1 cellular context compared by ENCODE assay signal in genomic region chr9:33287087-33287490, GRCh38.
TF ChIP-seq lines count a peak whose summit lies in the region.

No MANE protein-coding gene starts in this region.

TF ChIP-seq in HEK293, 187 proteins besides CTCF, POLR2A, EP300 and RAD21 (continued from another document):
- TF ChIP-seq, protein P1, sequence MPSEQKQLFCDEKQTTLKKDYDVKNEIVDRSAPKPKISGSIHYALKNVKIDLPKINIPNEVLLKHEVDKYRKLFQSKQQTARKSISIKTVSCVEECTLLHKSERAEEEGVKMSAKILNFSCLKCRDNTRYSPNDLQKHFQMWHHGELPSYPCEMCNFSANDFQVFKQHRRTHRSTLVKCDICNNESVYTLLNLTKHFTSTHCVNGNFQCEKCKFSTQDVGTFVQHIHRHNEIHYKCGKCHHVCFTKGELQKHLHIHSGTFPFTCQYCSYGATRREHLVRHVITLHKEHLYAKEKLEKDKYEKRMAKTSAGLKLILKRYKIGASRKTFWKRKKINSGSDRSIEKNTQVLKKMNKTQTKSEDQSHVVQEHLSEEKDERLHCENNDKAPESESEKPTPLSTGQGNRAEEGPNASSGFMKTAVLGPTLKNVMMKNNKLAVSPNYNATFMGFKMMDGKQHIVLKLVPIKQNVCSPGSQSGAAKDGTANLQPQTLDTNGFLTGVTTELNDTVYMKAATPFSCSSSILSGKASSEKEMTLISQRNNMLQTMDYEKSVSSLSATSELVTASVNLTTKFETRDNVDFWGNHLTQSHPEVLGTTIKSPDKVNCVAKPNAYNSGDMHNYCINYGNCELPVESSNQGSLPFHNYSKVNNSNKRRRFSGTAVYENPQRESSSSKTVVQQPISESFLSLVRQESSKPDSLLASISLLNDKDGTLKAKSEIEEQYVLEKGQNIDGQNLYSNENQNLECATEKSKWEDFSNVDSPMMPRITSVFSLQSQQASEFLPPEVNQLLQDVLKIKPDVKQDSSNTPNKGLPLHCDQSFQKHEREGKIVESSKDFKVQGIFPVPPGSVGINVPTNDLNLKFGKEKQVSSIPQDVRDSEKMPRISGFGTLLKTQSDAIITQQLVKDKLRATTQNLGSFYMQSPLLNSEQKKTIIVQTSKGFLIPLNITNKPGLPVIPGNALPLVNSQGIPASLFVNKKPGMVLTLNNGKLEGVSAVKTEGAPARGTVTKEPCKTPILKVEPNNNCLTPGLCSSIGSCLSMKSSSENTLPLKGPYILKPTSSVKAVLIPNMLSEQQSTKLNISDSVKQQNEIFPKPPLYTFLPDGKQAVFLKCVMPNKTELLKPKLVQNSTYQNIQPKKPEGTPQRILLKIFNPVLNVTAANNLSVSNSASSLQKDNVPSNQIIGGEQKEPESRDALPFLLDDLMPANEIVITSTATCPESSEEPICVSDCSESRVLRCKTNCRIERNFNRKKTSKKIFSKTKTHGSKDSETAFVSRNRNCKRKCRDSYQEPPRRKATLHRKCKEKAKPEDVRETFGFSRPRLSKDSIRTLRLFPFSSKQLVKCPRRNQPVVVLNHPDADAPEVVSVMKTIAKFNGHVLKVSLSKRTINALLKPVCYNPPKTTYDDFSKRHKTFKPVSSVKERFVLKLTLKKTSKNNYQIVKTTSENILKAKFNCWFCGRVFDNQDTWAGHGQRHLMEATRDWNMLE (tag by site-specific recombination; conservative IDR thresholded peaks at IDR 0.05; ENCODE audit: low read depth): no peak
- no peak for TF ChIP-seq IKZF3 (tag by site-specific recombination; IDR thresholded peaks at IDR 0.05)
- no peak for TF ChIP-seq ZNF560 (tag by site-specific recombination; IDR thresholded peaks at IDR 0.05; ENCODE audit: borderline replicate concordance)
- TF ChIP-seq ZNF23 (tag by site-specific recombination; IDR thresholded peaks at IDR 0.05; ENCODE audit: borderline replicate concordance): no peak
- TF ChIP-seq ZNF416 (tag by site-specific recombination; IDR thresholded peaks at IDR 0.05): no peak
- peak; percentile 70 for TF ChIP-seq ZNF654 (tag by site-specific recombination; IDR thresholded peaks at IDR 0.05; ENCODE audit: low read depth)
- TF ChIP-seq ZNF24 (tag by site-specific recombination; IDR thresholded peaks at IDR 0.05): no peak
- 0 out of 2 replicates have a peak, but pooled peaks have one; percentile 56 for TF ChIP-seq ZNF660 (tag by site-specific recombination; IDR thresholded peaks at IDR 0.05)
- no peak for TF ChIP-seq ZNF548 (tag by site-specific recombination; IDR thresholded peaks at IDR 0.05)
- TF ChIP-seq, protein P2, sequence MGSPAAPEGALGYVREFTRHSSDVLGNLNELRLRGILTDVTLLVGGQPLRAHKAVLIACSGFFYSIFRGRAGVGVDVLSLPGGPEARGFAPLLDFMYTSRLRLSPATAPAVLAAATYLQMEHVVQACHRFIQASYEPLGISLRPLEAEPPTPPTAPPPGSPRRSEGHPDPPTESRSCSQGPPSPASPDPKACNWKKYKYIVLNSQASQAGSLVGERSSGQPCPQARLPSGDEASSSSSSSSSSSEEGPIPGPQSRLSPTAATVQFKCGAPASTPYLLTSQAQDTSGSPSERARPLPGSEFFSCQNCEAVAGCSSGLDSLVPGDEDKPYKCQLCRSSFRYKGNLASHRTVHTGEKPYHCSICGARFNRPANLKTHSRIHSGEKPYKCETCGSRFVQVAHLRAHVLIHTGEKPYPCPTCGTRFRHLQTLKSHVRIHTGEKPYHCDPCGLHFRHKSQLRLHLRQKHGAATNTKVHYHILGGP (tag by site-specific recombination; IDR thresholded peaks at IDR 0.05): no peak
- no peak for TF ChIP-seq ZNF645 (tag by site-specific recombination; IDR thresholded peaks at IDR 0.05)
- no peak for TF ChIP-seq ZNF221 (tag by site-specific recombination; IDR thresholded peaks at IDR 0.05; ENCODE audit: borderline replicate concordance)
- no peak for TF ChIP-seq ZNF677 (tag by site-specific recombination; IDR thresholded peaks at IDR 0.05)
- peak; percentile 64 for TF ChIP-seq ZNF335 (tag by site-specific recombination; conservative IDR thresholded peaks at IDR 0.05)
- TF ChIP-seq ZNF394 (tag by site-specific recombination; IDR thresholded peaks at IDR 0.05; ENCODE audit: borderline replicate concordance): no peak
- TF ChIP-seq BCL11B (tag by site-specific recombination; IDR thresholded peaks at IDR 0.05; ENCODE audit: low read depth): no peak
